8 cellular contexts compared by ENCODE assay signal in genomic region chr10:77638766-77639101, GRCh38. TPM values are rescaled to one million over a fixed set of nuclear protein-coding genes. Genes with fewer than 3 reads are reported as not detected.
DNase-seq lines count a peak whose midpoint lies in the region; ATAC-seq and TF ChIP-seq lines count a peak whose summit lies in the region.
"Had no signal": no experiment of that assay in that cellular context is flagged by ENCODE, and none has a peak within 500 bp of the region (broad histone marks: within the 10 kb centered on the region; RNA-seq: fewer than 3 reads in every experiment).

No MANE protein-coding gene starts in this region.

- peaks cover 8% of the 10 kb centered on the region for H3K4me1 ChIP-seq in iPS-15b (ENCODE audit: control insufficient read depth, insufficient read depth, low read length)

- H3K4me3 Mint-ChIP-seq in activated naive CD8-positive, alpha-beta T cell treated with anti-CD3 and anti-CD28 coated beads for 36 hours = peak overlapping the region; percentile 32
- peak overlapping the region; percentile 46 for H3K4me3 Mint-ChIP-seq in stimulated activated effector memory CD8-positive, alpha-beta T cell treated with anti-CD3 and anti-CD28 coated beads, Interleukin-12 subunit alpha, Interleukin-12 subunit beta, amount 100 ng/mL, for 72 hours
- H3K4me3 Mint-ChIP-seq: T-helper 1 cell treated with Interleukin-12 subunit alpha and Interleukin-12 subunit beta and Interleukin-4 antibody, amounts not matched to agents 30 μg/mL and 1 μg/mL, for 36 hours had no signal

- H3K27me3 ChIP-seq in iPS-15b (ENCODE audit: control insufficient read depth, insufficient read depth, low read length) = peaks cover 66% of the 10 kb centered on the region

- TF ChIP-seq CTCF in HFF-Myc (IDR thresholded peaks at IDR 0.05; ENCODE audit: low read depth, low read length, missing control alignments) = no peak

- no peak for ATAC-seq in stimulated activated effector memory CD8-positive, alpha-beta T cell treated with anti-CD3 and anti-CD28 coated beads, Interleukin-12 subunit alpha, Interleukin-12 subunit beta, amount 100 ng/mL, for 72 hours

- peaks cover 4% of the 10 kb centered on the region for H3K4me1 Mint-ChIP-seq in activated naive CD8-positive, alpha-beta T cell treated with anti-CD3 and anti-CD28 coated beads for 36 hours
- peaks cover 10% of the 10 kb centered on the region for H3K4me1 Mint-ChIP-seq in stimulated activated effector memory CD8-positive, alpha-beta T cell treated with anti-CD3 and anti-CD28 coated beads, Interleukin-12 subunit alpha, Interleukin-12 subunit beta, amount 100 ng/mL, for 72 hours

- H3K36me3 ChIP-seq in iPS-15b (ENCODE audit: control insufficient read depth, insufficient read depth, low read length) = no peaks in the 10 kb centered on the region

- H3K27me3 Mint-ChIP-seq in activated naive CD8-positive, alpha-beta T cell treated with anti-CD3 and anti-CD28 coated beads for 36 hours = peaks cover 73% of the 10 kb centered on the region

- no peaks in the 10 kb centered on the region for H3K36me3 Mint-ChIP-seq in activated naive CD8-positive, alpha-beta T cell treated with anti-CD3 and anti-CD28 coated beads for 36 hours
- no peaks in the 10 kb centered on the region for H3K36me3 Mint-ChIP-seq in stimulated activated effector memory CD8-positive, alpha-beta T cell treated with anti-CD3 and anti-CD28 coated beads, Interleukin-12 subunit alpha, Interleukin-12 subunit beta, amount 100 ng/mL, for 72 hours

- no peak for DNase-seq in HFF-Myc (ENCODE audit: extremely low read depth, low read depth)
- DNase-seq in activated naive CD8-positive, alpha-beta T cell treated with anti-CD3 and anti-CD28 coated beads for 36 hours = no peak
- no peak for DNase-seq in stimulated activated effector memory CD8-positive, alpha-beta T cell treated with anti-CD3 and anti-CD28 coated beads, Interleukin-12 subunit alpha, Interleukin-12 subunit beta, amount 100 ng/mL, for 72 hours (ENCODE audit: low spot score in 2 of 2)
- DNase-seq in T-helper 1 cell = no peak
- no peak for DNase-seq in SKM-1 (lab: John Stamatoyannopoulos, UW; ENCODE audit: unreplicated experiment)
- DNase-seq in NCI-H2227 (lab: John Stamatoyannopoulos, UW; ENCODE audit: unreplicated experiment) = no peak

- H3K9ac ChIP-seq in iPS-15b (ENCODE audit: low read depth, low read length) = no peak overlapping the region

- no peaks in the 10 kb centered on the region for H3K9me3 Mint-ChIP-seq in activated naive CD8-positive, alpha-beta T cell treated with anti-CD3 and anti-CD28 coated beads for 36 hours
- no peaks in the 10 kb centered on the region for H3K9me3 Mint-ChIP-seq in stimulated activated effector memory CD8-positive, alpha-beta T cell treated with anti-CD3 and anti-CD28 coated beads, Interleukin-12 subunit alpha, Interleukin-12 subunit beta, amount 100 ng/mL, for 72 hours
- H3K9me3 Mint-ChIP-seq: T-helper 1 cell treated with Interleukin-12 subunit alpha and Interleukin-12 subunit beta and Interleukin-4 antibody, amounts not matched to agents 30 μg/mL and 1 μg/mL, for 36 hours had no signal

- no peaks in the 10 kb centered on the region for H3K9me3 ChIP-seq in iPS-15b (ENCODE audit: control insufficient read depth, insufficient read depth, low read length)

- H3K27ac Mint-ChIP-seq in activated naive CD8-positive, alpha-beta T cell treated with anti-CD3 and anti-CD28 coated beads for 36 hours = no peak overlapping the region
- no peak overlapping the region for H3K27ac Mint-ChIP-seq in stimulated activated effector memory CD8-positive, alpha-beta T cell treated with anti-CD3 and anti-CD28 coated beads, Interleukin-12 subunit alpha, Interleukin-12 subunit beta, amount 100 ng/mL, for 72 hours
- H3K27ac Mint-ChIP-seq: T-helper 1 cell treated with Interleukin-12 subunit alpha and Interleukin-12 subunit beta and Interleukin-4 antibody, amounts not matched to agents 30 μg/mL and 1 μg/mL, for 36 hours had no signal

- H3K4me3 ChIP-seq in HFF-Myc (replicated peaks; ENCODE audit: low read depth, low read length) = peak overlapping the region; percentile 66
- H3K4me3 ChIP-seq in iPS-15b (ENCODE audit: low read depth, low read length) = peak overlapping the region; percentile 62

RNA-seq across cellular contexts. Expression of gene KCNMA1, which starts 1.1 kb away (rescaled TPM):
- total RNA-seq in activated naive CD8-positive, alpha-beta T cell treated with anti-CD3 and anti-CD28 coated beads for 36 hours = not detected
